ENCODE assay signal across 20 cellular contexts in the genomic region with DNA sequence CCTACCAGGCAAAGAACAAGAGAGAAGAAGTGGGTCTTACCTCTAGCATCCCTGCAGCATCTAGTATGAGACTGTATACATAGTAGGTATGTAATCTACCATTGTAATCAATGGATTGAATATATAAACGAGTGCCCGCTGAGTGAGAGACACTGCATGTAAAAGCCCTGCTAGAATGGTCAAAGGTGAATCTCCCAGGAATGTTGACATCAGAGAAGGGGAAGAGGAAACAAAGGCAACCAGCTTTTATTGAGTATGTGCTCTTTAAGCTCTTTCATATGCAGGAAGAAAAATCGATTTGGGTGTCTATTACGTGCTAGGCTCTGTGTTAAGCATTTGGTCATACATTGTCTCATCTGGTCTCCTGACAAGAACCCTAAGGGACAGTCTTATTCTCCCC.
A peak's percentile ranks its signal among the peaks of the same experiment; 100 is the strongest.
DNase-seq lines count a peak whose midpoint lies in the region; ATAC-seq and TF ChIP-seq lines count a peak whose summit lies in the region.
"Had no signal": no experiment of that assay in that cellular context is flagged by ENCODE, and none has a peak within 500 bp of the region (broad histone marks: within the 10 kb centered on the region; RNA-seq: fewer than 3 reads in every experiment).

No MANE protein-coding gene starts in this region.

- H3K27me3 ChIP-seq in gastrocnemius medialis: no peaks in the 10 kb centered on the region

- H3K36me3 ChIP-seq in mucosa of descending colon (ENCODE audit: low read depth) (no peaks in the 10 kb centered on the region), gastrocnemius medialis (no peaks in the 10 kb centered on the region)

- no peak overlapping the region for H3K4me3 ChIP-seq in mucosa of descending colon
- no peak overlapping the region for H3K4me3 ChIP-seq in gastrocnemius medialis

- no peak for TF ChIP-seq POLR2A in gastrocnemius medialis (IDR thresholded peaks at IDR 0.05)

- intact Hi-C loops in mucosa of descending colon (cut with DNase I, micrococcal nuclease): no loop called here
- intact Hi-C loops in gastrocnemius medialis (cut with DNase I; ENCODE audit: low total_unique reads): no loop called here

- no peaks in the 10 kb centered on the region for H3K4me1 ChIP-seq in mucosa of descending colon (ENCODE audit: low read depth)
- H3K4me1 ChIP-seq in gastrocnemius medialis: no peaks in the 10 kb centered on the region

- in situ Hi-C loops in gastrocnemius medialis (cut with MboI; ENCODE audit: low sequenced_read_pairs in 4 of 4): no loop called here

- H3K9me3 ChIP-seq in mucosa of descending colon (no peaks in the 10 kb centered on the region), gastrocnemius medialis (no peaks in the 10 kb centered on the region)

- ATAC-seq in mucosa of descending colon: peak; percentile 69
- ATAC-seq in gastrocnemius medialis: no peak
- no peak for ATAC-seq in HG02642 (IDR thresholded peaks at IDR 0.05; ENCODE audit: poor library complexity, unreplicated experiment)
- ATAC-seq: Panc1, SK-N-SH treated with all-trans-retinoic acid at 6 μM for 48 hours had no signal

- DNase-seq in NCI-H1092 treated with DMSO at 0.1 percent for 48 hours (lab: John Stamatoyannopoulos, UW) (peak; percentile 53), NCI-H1092 (lab: John Stamatoyannopoulos, UW) (no peak), DMS53 (lab: John Stamatoyannopoulos, UW) (peak; percentile 52), NCI-H345 treated with DMSO at 0.1 percent for 48 hours (lab: John Stamatoyannopoulos, UW; ENCODE audit: unreplicated experiment) (peak; percentile 69), mucosa of descending colon (no peak), gastrocnemius medialis (no peak), substantia nigra (lab: John Stamatoyannopoulos, UW) (no peak)
- DNase-seq: AML-193; C1 segment of cervical spinal cord; CD8-positive, alpha-beta memory T cell; DND-41; H7; HFFc6; IMR-90; NCI-H187; NCI-H748 treated with DMSO at 0.1 percent for 48 hours had no signal

- TF ChIP-seq CTCF in mucosa of descending colon (IDR thresholded peaks at IDR 0.05): no peak
- TF ChIP-seq CTCF in gastrocnemius medialis (IDR thresholded peaks at IDR 0.05 in 4 of 5, conservative IDR thresholded peaks at IDR 0.05 in 1 of 5): no peak

- H3K27ac ChIP-seq in gastrocnemius medialis (no peak overlapping the region), substantia nigra (ENCODE audit: low read depth, low read length, poor library complexity, severe bottlenecking) (no peak overlapping the region)
- H3K27ac ChIP-seq: KMS-11 had no signal

Comparison
In these comparisons a context has a peak if more than half of its experiments do, and no peak if none do; other contexts are left out.
1. DNase-seq: peak in NCI-H1092 treated with DMSO at 0.1 percent for 48 hours (single experiment), DMS53 (single experiment) and NCI-H345 treated with DMSO at 0.1 percent for 48 hours (single experiment); none in NCI-H1092 (single experiment), mucosa of descending colon (0 of 3), gastrocnemius medialis (0 of 2) and substantia nigra (0 of 49).